Comparison of ENCODE assay signal across 10 cellular contexts in the genomic region with DNA sequence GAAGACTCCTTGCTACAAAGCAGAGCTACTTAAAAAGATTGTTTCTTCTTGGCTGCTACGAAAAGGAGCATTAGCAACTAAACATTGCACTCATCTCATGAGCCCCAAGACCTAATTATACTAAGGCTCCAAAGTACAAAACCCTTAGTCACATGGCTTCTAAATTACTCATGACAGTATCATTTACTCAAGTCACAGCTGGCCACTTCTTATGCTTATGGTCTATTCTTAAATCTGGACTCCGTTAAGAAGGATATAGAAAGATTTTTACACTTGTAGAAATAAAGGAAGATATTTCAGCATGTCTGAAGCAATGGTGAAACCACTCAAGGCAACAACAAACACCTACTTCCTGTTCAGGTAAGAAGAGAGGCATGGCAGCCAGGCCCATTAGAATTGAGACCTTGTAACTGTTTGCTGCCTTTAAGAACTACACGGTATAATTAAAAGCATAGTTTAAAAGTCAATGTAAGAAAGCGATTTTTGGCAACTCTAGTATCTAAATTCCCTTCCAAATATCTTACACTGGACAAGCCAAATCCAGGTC. TPM values are rescaled to one million over a fixed set of nuclear protein-coding genes. Genes with fewer than 3 reads are reported as not detected.
DNase-seq lines count a peak whose midpoint lies in the region; ATAC-seq, FAIRE-seq and TF ChIP-seq lines count a peak whose summit lies in the region.
"Had no signal": no experiment of that assay in that cellular context is flagged by ENCODE, and none has a peak within 500 bp of the region (broad histone marks: within the 10 kb centered on the region; RNA-seq: fewer than 3 reads in every experiment).

No MANE protein-coding gene starts in this region.

- no peaks in the 10 kb centered on the region for H3K27me3 Mint-ChIP-seq in T-helper 17 cell
- H3K27me3 Mint-ChIP-seq in natural killer cell (ENCODE audit: low read depth in 2 of 2), result no peaks in the 10 kb centered on the region
- H3K27me3 Mint-ChIP-seq in type B pancreatic cell, result no peaks in the 10 kb centered on the region

- intact Hi-C loops in natural killer cell (cut with micrococcal nuclease), result no loop called here

- no peaks in the 10 kb centered on the region for H3K9me3 ChIP-seq in T-helper 17 cell (ENCODE audit: control insufficient read depth, low read length, poor library complexity, severe bottlenecking)

- H3K4me3 Mint-ChIP-seq in T-helper 17 cell (peak overlapping the region; percentile 13), natural killer cell (peak overlapping the region; percentile 56), type B pancreatic cell (no peak overlapping the region)

- peaks cover 76% of the 10 kb centered on the region for H3K4me1 Mint-ChIP-seq in T-helper 17 cell
- H3K4me1 Mint-ChIP-seq in natural killer cell, result peaks cover 95 to 99% of the 10 kb centered on the region in 2 donors
- peaks cover 9% of the 10 kb centered on the region for H3K4me1 Mint-ChIP-seq in type B pancreatic cell (ENCODE audit: unreplicated experiment)

- DNase-seq in GM18507 (ENCODE audit: extremely low spot score, insufficient read length, low read depth) (no peak), T-helper 17 cell (no peak), natural killer cell (no peak), NCI-H526 treated with DMSO at 0.1 percent for 48 hours (lab: John Stamatoyannopoulos, UW) (no peak), type B pancreatic cell (ENCODE audit: extremely low spot score, unreplicated experiment) (no peak)
- no peak for DNase-seq in effector CD4-positive, alpha-beta T cell
- DNase-seq in stimulated activated CD4-positive, alpha-beta T cell treated with anti-CD3 and anti-CD28 coated beads, Interleukin-2, amount 100 ng/mL, for 48 hours, result no peak
- DNase-seq: DMS79, NCI-H226 had no signal

- H3K27ac Mint-ChIP-seq in T-helper 17 cell, result peak overlapping the region; percentile 99
- H3K27ac Mint-ChIP-seq in natural killer cell, result peak overlapping the region; percentile 94 to 97
- no peak overlapping the region for H3K27ac Mint-ChIP-seq in type B pancreatic cell

- peak; percentile 83 for FAIRE-seq in GM18507 (lab: Jason Lieb, UNC)

- ATAC-seq in HG02610 (IDR thresholded peaks at IDR 0.05; ENCODE audit: unreplicated experiment) (peak; percentile 32), T-helper 17 cell (no peak), natural killer cell (no peak)

- H3K36me3 Mint-ChIP-seq in T-helper 17 cell (ENCODE audit: low read depth) (peaks cover 19% of the 10 kb centered on the region), natural killer cell (peaks cover 11% of the 10 kb centered on the region), type B pancreatic cell (no peaks in the 10 kb centered on the region)

- H3K9me3 Mint-ChIP-seq in natural killer cell (no peaks in the 10 kb centered on the region), type B pancreatic cell (no peaks in the 10 kb centered on the region)

- TF ChIP-seq CTCF in natural killer cell (IDR thresholded peaks at IDR 0.05) (no peak), type B pancreatic cell (conservative IDR thresholded peaks at IDR 0.05) (no peak)

RNA-seq across cellular contexts. Expression of a gene that starts 12.7 kb away (rescaled TPM):
- total RNA-seq in T-helper 17 cell (100 to 1,000 TPM; 232 to 246 TPM), natural killer cell (100 to 1,000 TPM; 252 to 376 (median 311) TPM), type B pancreatic cell (ENCODE audit: low replicate concordance) (3.1 and 14.2 TPM in 2 replicates)

Comparison
In these comparisons a context has a peak if more than half of its experiments do, and no peak if none do; other contexts are left out.
1. RNA of a gene that starts 12.7 kb away (total RNA-seq): 252 to 376 TPM in natural killer cell and 232 to 246 TPM in T-helper 17 cell; 3.1 to 14.2 TPM in type B pancreatic cell; every median in the first group is over 10 times any median in the second.